Comparison of ENCODE assay signal across 19 cellular contexts in the genomic region with DNA sequence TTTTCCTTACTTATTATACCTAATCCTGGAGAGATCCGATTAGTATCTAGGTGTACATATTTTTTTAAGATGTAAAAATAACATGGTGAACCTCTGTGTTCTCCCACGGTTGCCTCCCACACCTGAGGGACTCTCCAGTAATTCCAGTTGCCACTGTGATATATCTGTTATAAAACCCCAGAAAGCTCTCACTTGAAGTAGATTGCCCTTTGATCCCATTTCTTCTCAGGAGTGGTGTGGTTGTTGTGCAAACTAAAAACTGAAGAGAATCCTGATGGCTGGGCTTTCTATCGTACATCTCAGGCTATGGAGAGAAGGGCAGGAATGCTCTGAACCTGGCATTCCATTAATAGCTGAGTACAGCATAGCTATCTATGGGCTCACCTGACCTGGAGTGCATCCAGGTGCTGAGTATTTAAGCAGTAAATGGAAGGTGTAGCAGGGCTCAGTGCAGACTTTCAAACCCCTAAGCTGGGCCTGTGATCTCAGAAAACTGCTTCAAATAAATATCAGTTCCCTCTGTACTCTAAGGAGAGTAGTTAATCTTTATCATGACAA. TPM values are rescaled to one million over a fixed set of nuclear protein-coding genes. Genes with fewer than 3 reads are reported as not detected.
"Had no signal": no experiment of that assay in that cellular context is flagged by ENCODE, and none has a peak within 500 bp of the region (broad histone marks: within the 10 kb centered on the region; RNA-seq: fewer than 3 reads in every experiment).

No MANE protein-coding gene starts in this region.

- H3K27ac ChIP-seq: ascending aorta, gastroesophageal sphincter, heart right ventricle, neural progenitor cell, SJSA1, tibial artery had no signal

- H3K9ac ChIP-seq: neural progenitor cell had no signal

- H3K4me1 Mint-ChIP-seq: activated naive CD8-positive, alpha-beta T cell treated with anti-CD3 and anti-CD28 coated beads, Interleukin-2, amount 50 U/mL, for 24 hours; activated T-helper 17 cell treated with anti-CD3 and anti-CD28 coated beads, Interleukin-2, amount 50 U/mL, for 72 hours; stimulated activated memory B cell treated with anti-CD40 and anti-IgM and Interleukin-4, amounts not matched to agents 10 μg/mL and 1 μg/mL and 100 μg/mL, for 72 hours had no signal

- H3K27me3 Mint-ChIP-seq: stimulated activated memory B cell treated with anti-CD40 and anti-IgM and Interleukin-4, amounts not matched to agents 10 μg/mL and 1 μg/mL and 100 μg/mL, for 72 hours had no signal

- DNase-seq: activated CD4-positive, CD25-positive, alpha-beta regulatory T cell treated with anti-CD3 and anti-CD28 coated beads, Interleukin-2, amount 50 U/mL, for 72 hours; activated naive CD4-positive, alpha-beta T cell treated with anti-CD3 and anti-CD28 coated beads for 36 hours; activated naive CD8-positive, alpha-beta T cell treated with anti-CD3 and anti-CD28 coated beads, Interleukin-2, amount 50 U/mL, for 24 hours; heart right ventricle; islet precursor cell; midbrain; tibial artery had no signal

- H3K27ac Mint-ChIP-seq: activated naive CD4-positive, alpha-beta T cell treated with anti-CD3 and anti-CD28 coated beads for 36 hours; activated naive CD8-positive, alpha-beta T cell treated with anti-CD3 and anti-CD28 coated beads, Interleukin-2, amount 50 U/mL, for 24 hours; activated T-helper 17 cell treated with anti-CD3 and anti-CD28 coated beads, Interleukin-2, amount 50 U/mL, for 72 hours; neural progenitor cell; stimulated activated memory B cell treated with anti-CD40 and anti-IgM and Interleukin-4, amounts not matched to agents 10 μg/mL and 1 μg/mL and 100 μg/mL, for 72 hours had no signal

- H2AFZ ChIP-seq: neural progenitor cell had no signal

- ATAC-seq: activated naive CD8-positive, alpha-beta T cell treated with anti-CD3 and anti-CD28 coated beads, Interleukin-2, amount 50 U/mL, for 24 hours; activated T-helper 17 cell treated with anti-CD3 and anti-CD28 coated beads, Interleukin-2, amount 50 U/mL, for 72 hours; gastroesophageal sphincter; heart right ventricle; stimulated activated memory B cell treated with anti-CD40 and anti-IgM and Interleukin-4, amounts not matched to agents 10 μg/mL and 1 μg/mL and 100 μg/mL, for 72 hours had no signal

- H3K9me3 Mint-ChIP-seq: activated naive CD4-positive, alpha-beta T cell treated with anti-CD3 and anti-CD28 coated beads for 36 hours; activated naive CD8-positive, alpha-beta T cell treated with anti-CD3 and anti-CD28 coated beads, Interleukin-2, amount 50 U/mL, for 24 hours; activated T-helper 17 cell treated with anti-CD3 and anti-CD28 coated beads, Interleukin-2, amount 50 U/mL, for 72 hours; neural progenitor cell; stimulated activated memory B cell treated with anti-CD40 and anti-IgM and Interleukin-4, amounts not matched to agents 10 μg/mL and 1 μg/mL and 100 μg/mL, for 72 hours had no signal

- H3K36me3 Mint-ChIP-seq: neural progenitor cell; stimulated activated memory B cell treated with anti-CD40 and anti-IgM and Interleukin-4, amounts not matched to agents 10 μg/mL and 1 μg/mL and 100 μg/mL, for 72 hours had no signal

- H3K4me3 ChIP-seq: ascending aorta, gastroesophageal sphincter, heart right ventricle, neural progenitor cell, SJSA1, tibial artery had no signal

- H3K27me3 ChIP-seq: ascending aorta, gastroesophageal sphincter, heart right ventricle, neural progenitor cell, SJSA1, tibial artery had no signal

- H3K4me3 Mint-ChIP-seq: activated naive CD4-positive, alpha-beta T cell treated with anti-CD3 and anti-CD28 coated beads for 36 hours; activated naive CD8-positive, alpha-beta T cell treated with anti-CD3 and anti-CD28 coated beads, Interleukin-2, amount 50 U/mL, for 24 hours; activated T-helper 17 cell treated with anti-CD3 and anti-CD28 coated beads, Interleukin-2, amount 50 U/mL, for 72 hours; neural progenitor cell; stimulated activated memory B cell treated with anti-CD40 and anti-IgM and Interleukin-4, amounts not matched to agents 10 μg/mL and 1 μg/mL and 100 μg/mL, for 72 hours had no signal

- H3K4me1 ChIP-seq: ascending aorta, gastroesophageal sphincter, SJSA1, tibial artery had no signal

- H3K4me2 ChIP-seq: neural progenitor cell had no signal

- H3K36me3 ChIP-seq: ascending aorta, gastroesophageal sphincter, heart right ventricle, neural progenitor cell, SJSA1, tibial artery had no signal

- H3K9me3 ChIP-seq: ascending aorta, gastroesophageal sphincter, heart right ventricle, SJSA1, tibial artery had no signal

RNA-seq across cellular contexts. Expression of a gene that starts 40.9 kb away (rescaled TPM):
- total RNA-seq: activated naive CD4-positive, alpha-beta T cell treated with anti-CD3 and anti-CD28 coated beads for 36 hours; activated T-helper 17 cell treated with anti-CD3 and anti-CD28 coated beads, Interleukin-2, amount 50 U/mL, for 72 hours; ascending aorta; chondrocyte; dermis microvascular lymphatic vessel endothelial cell; epithelial cell of proximal tubule; gastroesophageal sphincter; liver; osteocyte; pulmonary artery endothelial cell had no signal
- polyA plus RNA-seq: liver had no signal
